In the genomic region with DNA sequence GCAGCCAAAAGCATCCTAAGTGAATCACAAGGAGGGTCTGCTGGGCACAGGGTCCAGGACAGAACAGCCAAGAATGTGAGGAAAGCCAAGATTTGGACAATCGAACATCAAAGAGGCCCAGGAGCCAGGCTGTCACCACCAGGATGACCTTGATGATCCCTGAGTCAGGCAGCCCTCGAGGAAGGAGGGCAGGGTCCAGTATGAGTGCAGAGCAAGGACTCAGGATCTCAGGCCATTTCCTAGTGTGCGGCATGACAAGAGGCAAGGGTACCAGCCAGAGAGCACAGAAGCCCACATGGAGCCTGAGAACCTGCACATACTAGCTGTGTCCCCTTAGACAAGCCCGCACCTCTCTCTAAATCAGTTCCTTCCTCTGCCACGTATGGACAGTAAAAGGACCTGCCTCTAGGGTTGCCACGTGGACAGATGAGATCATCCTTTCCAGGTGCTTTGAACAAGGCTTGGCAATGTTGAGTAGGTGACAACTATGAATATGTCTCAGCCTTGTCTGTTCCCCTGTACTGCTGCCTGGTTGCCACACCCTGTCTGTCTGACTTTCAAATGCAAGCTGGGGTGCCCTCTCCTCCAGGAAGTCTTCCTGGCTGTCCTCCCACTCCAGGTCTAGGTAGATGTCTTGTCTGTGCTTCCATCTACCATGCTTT, we compare ENCODE assay signal across 1 cellular context.
TF ChIP-seq lines count a peak whose summit lies in the region.

No MANE protein-coding gene starts in this region.

TF ChIP-seq in K562, 482 proteins besides CTCF, POLR2A, EP300 and RAD21:
- peak; percentile 63 for TF ChIP-seq ZFP36 (IDR thresholded peaks at IDR 0.05; ENCODE audit: low read depth, low read length, partially characterized antibody)
- no peak for TF ChIP-seq ZNF232 (CRISPR knock-in tag; IDR thresholded peaks at IDR 0.05)
